1 cellular context compared by ENCODE assay signal in the genomic region with DNA sequence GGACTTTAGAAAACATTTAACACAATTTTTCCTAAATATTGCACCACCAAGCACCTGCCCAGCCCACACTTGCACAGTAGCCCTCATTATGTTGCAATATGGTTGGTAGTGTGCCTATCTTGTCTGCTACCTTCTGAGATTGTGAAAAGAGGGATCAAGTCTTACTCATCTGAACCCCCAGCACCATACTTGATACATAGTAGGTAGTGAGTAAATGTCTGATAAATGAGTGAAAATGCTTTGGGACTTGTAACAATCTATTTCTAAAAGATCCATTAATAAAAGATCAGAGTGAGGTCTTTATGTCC.
TF ChIP-seq lines count a peak whose summit lies in the region.

No MANE protein-coding gene starts in this region.

TF ChIP-seq in WTC11, 78 proteins besides CTCF, POLR2A, EP300 and RAD21 (continued from another document):
- TF ChIP-seq, protein P1, sequence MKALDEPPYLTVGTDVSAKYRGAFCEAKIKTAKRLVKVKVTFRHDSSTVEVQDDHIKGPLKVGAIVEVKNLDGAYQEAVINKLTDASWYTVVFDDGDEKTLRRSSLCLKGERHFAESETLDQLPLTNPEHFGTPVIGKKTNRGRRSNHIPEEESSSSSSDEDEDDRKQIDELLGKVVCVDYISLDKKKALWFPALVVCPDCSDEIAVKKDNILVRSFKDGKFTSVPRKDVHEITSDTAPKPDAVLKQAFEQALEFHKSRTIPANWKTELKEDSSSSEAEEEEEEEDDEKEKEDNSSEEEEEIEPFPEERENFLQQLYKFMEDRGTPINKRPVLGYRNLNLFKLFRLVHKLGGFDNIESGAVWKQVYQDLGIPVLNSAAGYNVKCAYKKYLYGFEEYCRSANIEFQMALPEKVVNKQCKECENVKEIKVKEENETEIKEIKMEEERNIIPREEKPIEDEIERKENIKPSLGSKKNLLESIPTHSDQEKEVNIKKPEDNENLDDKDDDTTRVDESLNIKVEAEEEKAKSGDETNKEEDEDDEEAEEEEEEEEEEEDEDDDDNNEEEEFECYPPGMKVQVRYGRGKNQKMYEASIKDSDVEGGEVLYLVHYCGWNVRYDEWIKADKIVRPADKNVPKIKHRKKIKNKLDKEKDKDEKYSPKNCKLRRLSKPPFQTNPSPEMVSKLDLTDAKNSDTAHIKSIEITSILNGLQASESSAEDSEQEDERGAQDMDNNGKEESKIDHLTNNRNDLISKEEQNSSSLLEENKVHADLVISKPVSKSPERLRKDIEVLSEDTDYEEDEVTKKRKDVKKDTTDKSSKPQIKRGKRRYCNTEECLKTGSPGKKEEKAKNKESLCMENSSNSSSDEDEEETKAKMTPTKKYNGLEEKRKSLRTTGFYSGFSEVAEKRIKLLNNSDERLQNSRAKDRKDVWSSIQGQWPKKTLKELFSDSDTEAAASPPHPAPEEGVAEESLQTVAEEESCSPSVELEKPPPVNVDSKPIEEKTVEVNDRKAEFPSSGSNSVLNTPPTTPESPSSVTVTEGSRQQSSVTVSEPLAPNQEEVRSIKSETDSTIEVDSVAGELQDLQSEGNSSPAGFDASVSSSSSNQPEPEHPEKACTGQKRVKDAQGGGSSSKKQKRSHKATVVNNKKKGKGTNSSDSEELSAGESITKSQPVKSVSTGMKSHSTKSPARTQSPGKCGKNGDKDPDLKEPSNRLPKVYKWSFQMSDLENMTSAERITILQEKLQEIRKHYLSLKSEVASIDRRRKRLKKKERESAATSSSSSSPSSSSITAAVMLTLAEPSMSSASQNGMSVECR (CRISPR knock-in tag; IDR thresholded peaks at IDR 0.05; ENCODE audit: borderline replicate concordance): no peak
- no peak for TF ChIP-seq ZNF512 (CRISPR knock-in tag; IDR thresholded peaks at IDR 0.05; ENCODE audit: borderline replicate concordance)
- no peak for TF ChIP-seq TCF7 (CRISPR knock-in tag; IDR thresholded peaks at IDR 0.05; ENCODE audit: low read depth)
- TF ChIP-seq, protein P2, sequence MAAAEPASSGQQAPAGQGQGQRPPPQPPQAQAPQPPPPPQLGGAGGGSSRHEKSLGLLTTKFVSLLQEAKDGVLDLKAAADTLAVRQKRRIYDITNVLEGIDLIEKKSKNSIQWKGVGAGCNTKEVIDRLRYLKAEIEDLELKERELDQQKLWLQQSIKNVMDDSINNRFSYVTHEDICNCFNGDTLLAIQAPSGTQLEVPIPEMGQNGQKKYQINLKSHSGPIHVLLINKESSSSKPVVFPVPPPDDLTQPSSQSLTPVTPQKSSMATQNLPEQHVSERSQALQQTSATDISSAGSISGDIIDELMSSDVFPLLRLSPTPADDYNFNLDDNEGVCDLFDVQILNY (CRISPR knock-in tag; IDR thresholded peaks at IDR 0.05): no peak
- no peak for TF ChIP-seq HMGA2 (CRISPR knock-in tag; IDR thresholded peaks at IDR 0.05)
- TF ChIP-seq ESRRA (CRISPR knock-in tag; IDR thresholded peaks at IDR 0.05; ENCODE audit: borderline replicate concordance): no peak
- TF ChIP-seq NFATC4 (CRISPR knock-in tag; IDR thresholded peaks at IDR 0.05): no peak
- TF ChIP-seq IRF2 (CRISPR knock-in tag; IDR thresholded peaks at IDR 0.05; ENCODE audit: borderline replicate concordance, low read depth): no peak
- no peak for TF ChIP-seq RORB (CRISPR knock-in tag; IDR thresholded peaks at IDR 0.05)
